In genomic region chr2:234406085-234406484, GRCh38 we compare ENCODE assay signal across 13 cellular contexts.
A peak's percentile ranks its signal among the peaks of the same experiment; 100 is the strongest.
DNase-seq lines count a peak whose midpoint lies in the region; ATAC-seq and TF ChIP-seq lines count a peak whose summit lies in the region.
"Had no signal": no experiment of that assay in that cellular context is flagged by ENCODE, and none has a peak within 500 bp of the region (broad histone marks: within the 10 kb centered on the region; RNA-seq: fewer than 3 reads in every experiment).

No MANE protein-coding gene starts in this region.

- no peaks in the 10 kb centered on the region for H3K27me3 ChIP-seq in hepatocyte

- H4K20me1 ChIP-seq in hepatocyte (ENCODE audit: insufficient read depth, poor library complexity, severe bottlenecking) = no peaks in the 10 kb centered on the region

- 89% methylated on average over 9 of the region's 9 CpGs for WGBS in hepatocyte (ENCODE audit: low lambda C conversion rate, missing lambda C conversion rate)

- ATAC-seq in GM18909 (IDR thresholded peaks at IDR 0.05; ENCODE audit: poor library complexity, unreplicated experiment) = no peak

- no peaks in the 10 kb centered on the region for H3K9me3 ChIP-seq in hepatocyte (ENCODE audit: low read depth)
- H3K9me3 ChIP-seq: mucosa of descending colon had no signal

- no peak overlapping the region for H3K27ac ChIP-seq in hepatocyte
- H3K27ac ChIP-seq: skin epidermis had no signal

- no peaks in the 10 kb centered on the region for H3K9me2 ChIP-seq in hepatocyte (replicated peaks; ENCODE audit: insufficient read depth)

- H2AFZ ChIP-seq in hepatocyte = no peak overlapping the region

- TF ChIP-seq CTCF in hepatocyte (IDR thresholded peaks at IDR 0.05; ENCODE audit: poor library complexity) = peak; percentile 16

- no peak overlapping the region for H3K4me2 ChIP-seq in hepatocyte

- H3K4me1 ChIP-seq in hepatocyte (ENCODE audit: insufficient read depth) = no peaks in the 10 kb centered on the region

- H3K36me3 ChIP-seq in hepatocyte (replicated peaks; ENCODE audit: insufficient read depth, low read depth) = no peaks in the 10 kb centered on the region

- H3K79me2 ChIP-seq in hepatocyte = no peaks in the 10 kb centered on the region

- H3K4me3 ChIP-seq in hepatocyte = no peak overlapping the region
- H3K4me3 ChIP-seq: mucosa of descending colon, skin epidermis had no signal

- DNase-seq in DMS153 treated with DMSO at 0.1 percent for 48 hours (lab: John Stamatoyannopoulos, UW; ENCODE audit: unreplicated experiment) (peak; percentile 25), NCI-H146 (lab: John Stamatoyannopoulos, UW) (peak; percentile 43), SHP77 treated with DMSO at 0.1 percent for 48 hours (lab: John Stamatoyannopoulos, UW) (peak; percentile 40), hepatocyte (ENCODE audit: low spot score) (no peak), NCI-H2029 (lab: John Stamatoyannopoulos, UW) (no peak), NCI-H1436 (lab: John Stamatoyannopoulos, UW) (no peak)
- no peak for DNase-seq in stimulated activated CD4-positive, alpha-beta T cell treated with anti-CD3 and anti-CD28 coated beads, Interleukin-4, amount 100 ng/mL, for 24 hours
- DNase-seq: activated T-cell treated with anti-CD3 and anti-CD28 coated beads, Interleukin-2, amount 50 U/mL, for 24 hours; hypothalamus; mucosa of descending colon; MV-4-11 had no signal

Comparison
In these comparisons a context has a peak if more than half of its experiments do, and no peak if none do; other contexts are left out.
1. DNase-seq: peak in DMS153 treated with DMSO at 0.1 percent for 48 hours (single experiment), NCI-H146 (single experiment) and SHP77 treated with DMSO at 0.1 percent for 48 hours (single experiment); none in hepatocyte (single experiment), stimulated activated CD4-positive, alpha-beta T cell treated with anti-CD3 and anti-CD28 coated beads, Interleukin-4, amount 100 ng/mL, for 24 hours (single experiment), NCI-H2029 (single experiment) and NCI-H1436 (single experiment).